Comparison of ENCODE assay signal across 10 cellular contexts in the genomic region with DNA sequence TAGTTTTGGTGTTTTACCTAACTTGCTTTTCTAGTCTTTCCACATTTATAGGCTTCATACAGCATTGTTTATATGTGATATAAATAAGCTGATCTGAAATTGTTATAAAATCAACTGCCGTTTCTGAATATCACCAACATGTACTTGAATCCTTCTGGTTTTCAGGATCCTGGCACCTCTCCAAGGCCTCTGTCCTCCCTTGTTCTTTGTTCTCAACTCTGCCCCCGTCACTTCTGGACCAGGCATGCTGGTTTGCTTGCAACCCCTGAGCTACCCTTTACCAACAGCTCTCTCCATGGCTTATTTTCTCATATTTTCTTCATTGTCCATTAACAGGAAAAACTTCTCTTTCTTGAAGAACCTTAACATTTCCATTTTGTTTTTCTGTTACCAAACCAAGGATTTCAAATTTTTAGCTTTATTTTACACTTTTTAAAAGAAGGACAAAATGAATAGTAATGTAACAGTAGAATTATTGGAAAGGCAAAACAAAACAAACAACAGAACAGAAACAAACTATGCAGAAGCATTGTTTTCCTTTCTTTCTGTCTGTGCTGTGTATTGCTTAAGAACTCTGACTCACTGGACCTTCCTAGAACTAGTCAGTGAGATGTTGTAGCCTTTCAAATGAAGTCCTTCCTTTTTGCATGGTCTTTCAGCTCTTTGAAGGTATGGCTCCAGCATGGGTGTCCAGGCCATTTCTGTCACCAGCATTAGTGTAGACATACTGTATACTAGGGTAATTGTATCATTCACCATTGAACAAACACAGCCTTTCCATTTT. TPM values are rescaled to one million over a fixed set of nuclear protein-coding genes. Genes with fewer than 3 reads are reported as not detected.
DNase-seq lines count a peak whose midpoint lies in the region; ATAC-seq and TF ChIP-seq lines count a peak whose summit lies in the region.
"Had no signal": no experiment of that assay in that cellular context is flagged by ENCODE, and none has a peak within 500 bp of the region (broad histone marks: within the 10 kb centered on the region; RNA-seq: fewer than 3 reads in every experiment).

No MANE protein-coding gene starts in this region.

- H3K4me1 ChIP-seq in cardiac muscle cell (ENCODE audit: low read depth) (no peaks in the 10 kb centered on the region), PC-3 (ENCODE audit: insufficient read depth, low read length) (peaks cover 30% of the 10 kb centered on the region)

- TF ChIP-seq CTCF in cardiac muscle cell (IDR thresholded peaks at IDR 0.05; ENCODE audit: low read depth, low read length) (no peak), PC-3 (conservative IDR thresholded peaks at IDR 0.05; ENCODE audit: low read depth, low read length) (no peak)

- no peaks in the 10 kb centered on the region for H3K27me3 ChIP-seq in cardiac muscle cell
- H3K27me3 ChIP-seq in PC-3 (ENCODE audit: low read length): no peaks in the 10 kb centered on the region

- no TSS peak for BruUV-seq in PC-3 (replicated peaks; lab: Mats Ljungman, UMichigan)

- no peaks in the 10 kb centered on the region for H3F3A ChIP-seq in PC-3 (ENCODE audit: low read length, unreplicated experiment)

- H3K27ac ChIP-seq in cardiac muscle cell (no peak overlapping the region), PC-3 (ENCODE audit: low read length) (peak overlapping the region; percentile 14; the same call in 1 of the 2 replicates)

- peak; percentile 7 to 82 for DNase-seq in cardiac muscle cell (ENCODE audit: low read depth in 1 of 2, low spot score in 1 of 2)
- no peak for DNase-seq in cardiac septum (ENCODE audit: low spot score)
- DNase-seq in PC-3: peak; percentile 54
- peak; percentile 10 for DNase-seq in glomerular endothelial cell (ENCODE audit: extremely low read depth, low read depth, low spot score)
- DNase-seq in ureter (ENCODE audit: low spot score): peak; percentile 49
- DNase-seq in T-helper 9 cell: no peak
- no peak for DNase-seq in activated naive CD4-positive, alpha-beta T cell treated with anti-CD3 and anti-CD28 coated beads, Interleukin-2, amount 50 U/mL, for 16 hours
- DNase-seq: effector memory CD8-positive, alpha-beta T cell; T-helper 2 cell had no signal

- ATAC-seq in PC-3 (peak; percentile 63), HG03280 (IDR thresholded peaks at IDR 0.05; ENCODE audit: unreplicated experiment) (no peak)
- ATAC-seq: effector memory CD8-positive, alpha-beta T cell had no signal

- no peaks in the 10 kb centered on the region for H4K20me1 ChIP-seq in PC-3 (ENCODE audit: low read length)

- no peaks in the 10 kb centered on the region for H3K9me2 ChIP-seq in PC-3 (replicated peaks; ENCODE audit: low read length)

- H3K4me2 ChIP-seq in PC-3 (ENCODE audit: low read length): peak overlapping the region; percentile 65

- POLR2A ChIA-PET in PC-3 (lab: Charles Lee; ENCODE audit: unreplicated experiment): interaction anchor here (0.6 kb wide), 1 partner anchor 212 kb away, joined by 3 read pairs; no protein-coding TSS in a partner anchor

- H3K9ac ChIP-seq in PC-3 (ENCODE audit: low read length): no peak overlapping the region

- CTCF ChIA-PET in PC-3 (lab: Charles Lee): no interaction called here

- intact Hi-C loops in cardiac septum (cut with DNase I) (no loop called here), PC-3 (cut with micrococcal nuclease) (no loop called here)

- H3K4me3 ChIP-seq in cardiac muscle cell (no peak overlapping the region), PC-3 (ENCODE audit: low read length) (peak overlapping the region; percentile 10; the same call in 1 of the 2 replicates)

- no peaks in the 10 kb centered on the region for H3K9me3 ChIP-seq in cardiac muscle cell (ENCODE audit: low read depth)
- no peaks in the 10 kb centered on the region for H3K9me3 ChIP-seq in PC-3 (ENCODE audit: low read length)

- no peaks in the 10 kb centered on the region for H3K79me2 ChIP-seq in PC-3 (ENCODE audit: low read length)

- H2AFZ ChIP-seq in PC-3 (ENCODE audit: low read length): peak overlapping the region; percentile 20

- H3K36me3 ChIP-seq in cardiac muscle cell (no peaks in the 10 kb centered on the region), PC-3 (ENCODE audit: low read depth, low read length) (no peaks in the 10 kb centered on the region)

RNA-seq across cellular contexts. Expression of a gene that starts 44.8 kb away (rescaled TPM):
- 0.04 and 0.27 TPM in 2 replicates for total RNA-seq in cardiac muscle cell
- polyA plus RNA-seq in cardiac muscle cell: 0.46 and 0.54 TPM in 2 replicates
- 0.22 TPM for total RNA-seq in cardiac septum
- 1.5 and 1.8 TPM in 2 replicates for total RNA-seq in PC-3 (2014; rRNA removed)
- total RNA-seq in glomerular endothelial cell: 0.18 and 1.1 TPM in 2 replicates
- total RNA-seq in ureter: 14.1 TPM

Comparison
In these comparisons a context has a peak if more than half of its experiments do, and no peak if none do; other contexts are left out.
1. DNase-seq: peak in cardiac muscle cell (2 of 2), PC-3 (single experiment), glomerular endothelial cell (single experiment) and ureter (single experiment); none in cardiac septum (single experiment), T-helper 9 cell (single experiment) and activated naive CD4-positive, alpha-beta T cell treated with anti-CD3 and anti-CD28 coated beads, Interleukin-2, amount 50 U/mL, for 16 hours (single experiment).